In the genomic region with DNA sequence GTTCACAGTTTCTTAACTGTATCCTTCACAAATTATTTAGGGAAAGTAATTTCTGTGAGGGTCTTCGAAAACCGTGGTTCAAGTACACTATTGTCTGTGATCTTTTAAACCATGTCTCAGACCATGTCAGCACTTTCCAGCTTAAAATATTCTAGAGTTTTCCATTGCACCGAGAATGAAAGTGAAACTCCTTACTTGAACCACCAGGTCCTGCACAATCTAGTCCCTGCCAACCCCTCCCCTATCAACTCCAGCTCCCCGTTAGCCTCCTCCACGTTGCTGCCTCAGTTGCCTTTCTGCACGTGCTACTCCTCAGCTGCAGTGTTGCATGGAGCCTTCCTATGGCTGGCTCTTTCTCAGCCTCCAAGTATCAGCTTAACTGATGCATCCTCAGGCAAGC, we compare ENCODE assay signal across 24 cellular contexts. TPM values are rescaled to one million over a fixed set of nuclear protein-coding genes. Genes with fewer than 3 reads are reported as not detected.
A peak's percentile ranks its signal among the peaks of the same experiment; 100 is the strongest.
DNase-seq lines count a peak whose midpoint lies in the region; ATAC-seq lines count a peak whose summit lies in the region.
"Had no signal": no experiment of that assay in that cellular context is flagged by ENCODE, and none has a peak within 500 bp of the region (broad histone marks: within the 10 kb centered on the region; RNA-seq: fewer than 3 reads in every experiment).

No MANE protein-coding gene starts in this region.

- H2BK12ac ChIP-seq in neuronal stem cell (ENCODE audit: low read length): no peak overlapping the region

- no CpG with 5 or more reads among the region's 6 CpGs for WGBS in neuronal stem cell (ENCODE audit: extremely low coverage in 2 of 2, insufficient read length in 2 of 2, insufficient replicate concordance in 1 of 2), 2 donors

- DNase-seq in stimulated activated naive CD8-positive, alpha-beta T cell treated with anti-CD3 and anti-CD28 coated beads, Interleukin-15, amount 100 ng/mL, for 72 hours: no peak
- DNase-seq in neuronal stem cell (ENCODE audit: low spot score): no peak
- no peak for DNase-seq in NCI-H446 (lab: John Stamatoyannopoulos, UW)
- DNase-seq in HuH-7 (ENCODE audit: low spot score): no peak
- DNase-seq: activated CD4-positive, CD25-positive, alpha-beta regulatory T cell; activated CD8-positive, alpha-beta T cell treated with anti-CD3 and anti-CD28 coated beads for 36 hours; activated naive CD4-positive, alpha-beta T cell; amygdala; DMS153; dorsolateral prefrontal cortex; gastrocnemius medialis; kidney glomerular epithelial cell; midbrain; NCI-H146; stimulated activated CD4-positive, alpha-beta T cell treated with anti-CD3 and anti-CD28 coated beads, Interleukin-12 subunit alpha, Interleukin-12 subunit beta, amount 100 ng/mL, for 4 hours; substantia nigra; T-helper 9 cell had no signal

- H3K27ac Mint-ChIP-seq in stimulated activated naive CD8-positive, alpha-beta T cell treated with anti-CD3 and anti-CD28 coated beads, Interleukin-15, Interleukin-2, amounts not matched to agents 100 ng/mL and 50 ng/mL, for 24 hours: peak overlapping the region; percentile 46
- H3K27ac Mint-ChIP-seq in stimulated activated naive CD8-positive, alpha-beta T cell treated with anti-CD3 and anti-CD28 coated beads, Interleukin-15, amount 100 ng/mL, for 72 hours: no peak overlapping the region
- H3K27ac Mint-ChIP-seq: activated CD8-positive, alpha-beta T cell treated with anti-CD3 and anti-CD28 coated beads for 36 hours; IgD-negative memory B cell had no signal

- peak overlapping the region; percentile 70 for H3K18ac ChIP-seq in neuronal stem cell (ENCODE audit: low read length)

- H3K36me3 Mint-ChIP-seq in stimulated activated naive CD8-positive, alpha-beta T cell treated with anti-CD3 and anti-CD28 coated beads, Interleukin-15, Interleukin-2, amounts not matched to agents 100 ng/mL and 50 ng/mL, for 24 hours (ENCODE audit: low read depth): no peaks in the 10 kb centered on the region
- H3K36me3 Mint-ChIP-seq: IgD-negative memory B cell had no signal

- no peaks in the 10 kb centered on the region for H3K79me1 ChIP-seq in neuronal stem cell (ENCODE audit: low read depth, low read length)

- H3K4me3 ChIP-seq in duodenal mucosa (ENCODE audit: low read depth in 1 of 2, low read length in 2 of 2): peak overlapping the region; percentile 17 to 67
- H3K4me3 ChIP-seq in neuronal stem cell (ENCODE audit: low read length in 2 of 2): no peak overlapping the region
- H3K4me3 ChIP-seq: cardiac muscle cell had no signal

- H3K9ac ChIP-seq in duodenal mucosa (ENCODE audit: low read depth in 1 of 2, low read length in 2 of 2) (no peak overlapping the region), neuronal stem cell (ENCODE audit: low read depth, low read length, poor library complexity) (no peak overlapping the region)

- H3K4me1 Mint-ChIP-seq in stimulated activated naive CD8-positive, alpha-beta T cell treated with anti-CD3 and anti-CD28 coated beads, Interleukin-15, Interleukin-2, amounts not matched to agents 100 ng/mL and 50 ng/mL, for 24 hours (ENCODE audit: low read depth): no peaks in the 10 kb centered on the region
- H3K4me1 Mint-ChIP-seq in stimulated activated naive CD8-positive, alpha-beta T cell treated with anti-CD3 and anti-CD28 coated beads, Interleukin-15, amount 100 ng/mL, for 72 hours: no peaks in the 10 kb centered on the region
- H3K4me1 Mint-ChIP-seq: neural crest cell had no signal

- peaks cover 24% of the 10 kb centered on the region for H3K27me3 Mint-ChIP-seq in stimulated activated naive CD8-positive, alpha-beta T cell treated with anti-CD3 and anti-CD28 coated beads, Interleukin-15, Interleukin-2, amounts not matched to agents 100 ng/mL and 50 ng/mL, for 24 hours
- peaks cover 40% of the 10 kb centered on the region for H3K27me3 Mint-ChIP-seq in stimulated activated naive CD8-positive, alpha-beta T cell treated with anti-CD3 and anti-CD28 coated beads, Interleukin-15, amount 100 ng/mL, for 72 hours

- H3K4me3 Mint-ChIP-seq in stimulated activated naive CD8-positive, alpha-beta T cell treated with anti-CD3 and anti-CD28 coated beads, Interleukin-15, Interleukin-2, amounts not matched to agents 100 ng/mL and 50 ng/mL, for 24 hours: no peak overlapping the region
- no peak overlapping the region for H3K4me3 Mint-ChIP-seq in stimulated activated naive CD8-positive, alpha-beta T cell treated with anti-CD3 and anti-CD28 coated beads, Interleukin-15, amount 100 ng/mL, for 72 hours
- H3K4me3 Mint-ChIP-seq: activated CD8-positive, alpha-beta T cell treated with anti-CD3 and anti-CD28 coated beads for 36 hours; neural crest cell had no signal

- H2BK120ac ChIP-seq in neuronal stem cell (ENCODE audit: low read depth, low read length): no peak overlapping the region

- H3K14ac ChIP-seq in neuronal stem cell (ENCODE audit: low read length): no peak overlapping the region

- H3K9me3 Mint-ChIP-seq in stimulated activated naive CD8-positive, alpha-beta T cell treated with anti-CD3 and anti-CD28 coated beads, Interleukin-15, Interleukin-2, amounts not matched to agents 100 ng/mL and 50 ng/mL, for 24 hours: no peaks in the 10 kb centered on the region
- no peaks in the 10 kb centered on the region for H3K9me3 Mint-ChIP-seq in stimulated activated naive CD8-positive, alpha-beta T cell treated with anti-CD3 and anti-CD28 coated beads, Interleukin-15, amount 100 ng/mL, for 72 hours
- H3K9me3 Mint-ChIP-seq: activated CD8-positive, alpha-beta T cell treated with anti-CD3 and anti-CD28 coated beads for 36 hours; neural crest cell had no signal

- no peak overlapping the region for H4K8ac ChIP-seq in neuronal stem cell (ENCODE audit: low read depth, low read length)

- H3K4ac ChIP-seq in neuronal stem cell (ENCODE audit: low read length): no peak overlapping the region

- H3K4me2 ChIP-seq in neuronal stem cell (ENCODE audit: insufficient read depth, low read length, poor library complexity, severe bottlenecking): no peak overlapping the region

- H3K27me3 ChIP-seq in duodenal mucosa (ENCODE audit: control insufficient read depth in 1 of 2, insufficient read depth in 2 of 2, low read length in 2 of 2): no peaks in the 10 kb centered on the region
- H3K27me3 ChIP-seq in neuronal stem cell (ENCODE audit: control insufficient read depth in 3 of 3, insufficient read depth in 3 of 3, low read depth in 1 of 3, low read length in 3 of 3): no peaks in the 10 kb centered on the region
- H3K27me3 ChIP-seq: cardiac muscle cell, dorsolateral prefrontal cortex, gastrocnemius medialis had no signal

- no peak overlapping the region for H4K91ac ChIP-seq in neuronal stem cell (ENCODE audit: low read depth, low read length, poor library complexity)

- H2AFZ ChIP-seq in neuronal stem cell (ENCODE audit: low read length): no peak overlapping the region

- no peak overlapping the region for H3K27ac ChIP-seq in duodenal mucosa (ENCODE audit: low read depth, low read length)
- H3K27ac ChIP-seq in neuronal stem cell (replicated peaks; ENCODE audit: low read length): no peak overlapping the region
- H3K27ac ChIP-seq: cardiac muscle cell, dorsolateral prefrontal cortex, gastrocnemius medialis had no signal

- H3K36me3 ChIP-seq in duodenal mucosa (ENCODE audit: control insufficient read depth in 1 of 2, insufficient read depth in 2 of 2, low read length in 2 of 2) (no peaks in the 10 kb centered on the region), neuronal stem cell (replicated peaks in 1 of 2; ENCODE audit: control insufficient read depth in 2 of 2, insufficient read depth in 2 of 2, low read length in 2 of 2) (no peaks in the 10 kb centered on the region)
- H3K36me3 ChIP-seq: cardiac muscle cell, gastrocnemius medialis had no signal

- no peak overlapping the region for H3K23ac ChIP-seq in neuronal stem cell (ENCODE audit: low read depth, low read length, poor library complexity)

- H2BK15ac ChIP-seq in neuronal stem cell (ENCODE audit: low read length): no peak overlapping the region

- no peaks in the 10 kb centered on the region for H3K9me3 ChIP-seq in duodenal mucosa (ENCODE audit: control insufficient read depth in 1 of 2, low read length in 2 of 2)
- no peaks in the 10 kb centered on the region for H3K9me3 ChIP-seq in neuronal stem cell (replicated peaks in 1 of 2; ENCODE audit: control insufficient read depth in 2 of 2, insufficient read depth in 1 of 2, low read depth in 1 of 2, low read length in 2 of 2)
- H3K9me3 ChIP-seq: gastrocnemius medialis had no signal

- H3K4me1 ChIP-seq in duodenal mucosa (ENCODE audit: control insufficient read depth in 1 of 2, insufficient read depth in 2 of 2, low read length in 2 of 2) (peaks cover 0 to 6% of the 10 kb centered on the region in 2 donors), neuronal stem cell (ENCODE audit: control insufficient read depth in 2 of 2, insufficient read depth in 1 of 2, low read depth in 1 of 2, low read length in 2 of 2) (no peaks in the 10 kb centered on the region)
- H3K4me1 ChIP-seq: gastrocnemius medialis had no signal

- no peak overlapping the region for H2AK5ac ChIP-seq in neuronal stem cell (ENCODE audit: low read depth, low read length)

- no peak for ATAC-seq in stimulated activated naive CD8-positive, alpha-beta T cell treated with anti-CD3 and anti-CD28 coated beads, Interleukin-15, amount 100 ng/mL, for 72 hours
- no peak for ATAC-seq in HG03571 (IDR thresholded peaks at IDR 0.05; ENCODE audit: unreplicated experiment)
- ATAC-seq: activated CD8-positive, alpha-beta T cell treated with anti-CD3 and anti-CD28 coated beads for 36 hours; gastrocnemius medialis; SK-N-SH treated with all-trans-retinoic acid at 6 μM for 48 hours had no signal

- H2BK5ac ChIP-seq in neuronal stem cell (ENCODE audit: low read length): no peak overlapping the region

RNA-seq across cellular contexts. Expression of gene STARD13, which starts 7.2 kb away (rescaled TPM):
- 1.4 TPM for polyA plus RNA-seq in neuronal stem cell (2013, experiment 1 of 2)
- polyA plus RNA-seq in neuronal stem cell (2013, experiment 2 of 2): 1.4 TPM
- polyA plus RNA-seq: IgD-negative memory B cell had no signal

Comparison
In these comparisons a context has a peak if more than half of its experiments do, and no peak if none do; other contexts are left out.
1. H3K4me3 ChIP-seq: peak in duodenal mucosa (2 of 2); none in neuronal stem cell (0 of 2).